8 cellular contexts compared by ENCODE assay signal in the genomic region with DNA sequence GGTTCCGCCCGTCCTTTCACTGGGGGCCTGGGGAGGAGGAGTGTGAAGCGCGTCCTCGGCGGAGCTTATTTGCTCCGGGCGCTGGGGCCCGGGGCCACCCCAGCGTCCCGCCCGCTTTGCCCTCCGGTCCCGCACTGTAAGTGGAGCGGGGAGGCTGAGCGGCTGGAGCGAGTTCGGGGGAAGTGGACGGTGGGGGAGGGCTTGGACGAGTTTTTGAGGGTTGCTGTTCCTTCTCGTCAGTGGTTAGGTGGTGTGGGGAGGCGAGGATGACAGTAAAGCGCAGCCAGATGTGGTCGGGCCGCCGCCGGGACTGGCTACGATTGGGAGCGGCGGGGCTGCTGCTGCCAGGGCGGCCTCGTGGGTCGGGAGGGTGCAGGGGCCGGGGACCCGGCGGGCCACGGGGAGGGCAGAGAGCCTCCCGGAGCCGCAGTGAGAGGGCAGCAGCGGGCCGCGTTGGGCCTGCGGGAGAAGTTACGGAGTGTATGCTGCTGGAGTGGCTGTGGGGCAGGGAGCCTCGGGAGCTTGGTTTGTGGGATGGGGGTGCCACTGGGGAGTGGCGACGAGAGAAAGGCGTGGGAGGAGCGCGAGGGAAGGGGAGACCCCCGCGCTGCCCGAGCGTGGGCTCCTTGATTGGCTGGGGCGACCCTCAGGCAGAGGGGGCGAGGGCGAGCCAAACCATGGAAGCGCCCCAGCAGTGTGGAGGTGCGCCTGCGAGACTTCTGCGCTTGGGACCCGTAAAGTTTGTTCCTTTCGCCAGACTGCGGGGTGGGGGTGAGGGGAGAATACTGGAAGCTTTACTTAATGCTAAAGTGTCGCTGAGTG. TPM values are rescaled to one million over a fixed set of nuclear protein-coding genes. Genes with fewer than 3 reads are reported as not detected.
DNase-seq lines count a peak whose midpoint lies in the region; ATAC-seq and TF ChIP-seq lines count a peak whose summit lies in the region.

No MANE protein-coding gene starts in this region.

- H3K36me3 ChIP-seq in ectodermal cell (ENCODE audit: control insufficient read depth, insufficient read depth, low read length) (peaks cover 4% of the 10 kb centered on the region), lung (ENCODE audit: control insufficient read depth in 2 of 2, insufficient read depth in 2 of 2, low read length in 2 of 2) (no peaks in the 10 kb centered on the region), upper lobe of right lung (no peaks in the 10 kb centered on the region)

- WGBS in ectodermal cell, 2 experiments: 0 to 1% methylated on average over 65 of the region's 65 CpGs
- 1% methylated on average over 62 to 65 of the region's 65 CpGs for WGBS in lung, 2 donors

- H3K9me3 ChIP-seq in ectodermal cell (ENCODE audit: control insufficient read depth, low read length) (no peaks in the 10 kb centered on the region), lung (ENCODE audit: control insufficient read depth in 2 of 2, insufficient read depth in 1 of 2, low read length in 1 of 2) (peaks cover 0 to 3% of the 10 kb centered on the region in 2 donors), upper lobe of right lung (no peaks in the 10 kb centered on the region)

- H3K4me3 Mint-ChIP-seq in T-helper 1 cell treated with Interleukin-12 subunit alpha and Interleukin-12 subunit beta and Interleukin-4 antibody, amounts not matched to agents 30 μg/mL and 1 μg/mL, for 36 hours: peak overlapping the region; percentile 18

- H3K9me3 Mint-ChIP-seq in T-helper 1 cell treated with Interleukin-12 subunit alpha and Interleukin-12 subunit beta and Interleukin-4 antibody, amounts not matched to agents 30 μg/mL and 1 μg/mL, for 36 hours: no peaks in the 10 kb centered on the region

- H3K27me3 Mint-ChIP-seq in T-helper 1 cell treated with Interleukin-12 subunit alpha and Interleukin-12 subunit beta and Interleukin-4 antibody, amounts not matched to agents 30 μg/mL and 1 μg/mL, for 36 hours (ENCODE audit: low read depth): peaks cover 67% of the 10 kb centered on the region

- intact Hi-C loops in upper lobe of right lung (cut with DNase I): no loop called here

- H3K4me1 ChIP-seq in ectodermal cell (ENCODE audit: control insufficient read depth, insufficient read depth, low read length) (peaks cover 12% of the 10 kb centered on the region), lung (ENCODE audit: control insufficient read depth in 2 of 2, insufficient read depth in 2 of 2, low read length in 2 of 2) (peaks cover 2% of the 10 kb centered on the region in 2 donors), upper lobe of right lung (no peaks in the 10 kb centered on the region)

- TF ChIP-seq CTCF in lung (IDR thresholded peaks at IDR 0.05; ENCODE audit: control extremely low read depth, extremely low read depth) (no peak), upper lobe of right lung (IDR thresholded peaks at IDR 0.05) (peak; percentile 43)

- no peak overlapping the region for H3K27ac Mint-ChIP-seq in T-helper 1 cell treated with Interleukin-12 subunit alpha and Interleukin-12 subunit beta and Interleukin-4 antibody, amounts not matched to agents 30 μg/mL and 1 μg/mL, for 36 hours

- H3K36me3 Mint-ChIP-seq in T-helper 1 cell treated with Interleukin-12 subunit alpha and Interleukin-12 subunit beta and Interleukin-4 antibody, amounts not matched to agents 30 μg/mL and 1 μg/mL, for 36 hours (ENCODE audit: low read depth): no peaks in the 10 kb centered on the region

- ATAC-seq in lung (ENCODE audit: insufficient read depth, low FRiP score) (peak; percentile 60), upper lobe of right lung (peak; percentile 74), HG02623 (IDR thresholded peaks at IDR 0.05; ENCODE audit: unreplicated experiment) (no peak)

- H3K27me3 ChIP-seq in ectodermal cell (ENCODE audit: control insufficient read depth, insufficient read depth, low read length, poor library complexity, severe bottlenecking) (no peaks in the 10 kb centered on the region), lung (ENCODE audit: control insufficient read depth, insufficient read depth) (no peaks in the 10 kb centered on the region), upper lobe of right lung (peaks cover 29% of the 10 kb centered on the region)

- DNase-seq in T-helper 1 cell (no peak), NCI-H774 (lab: John Stamatoyannopoulos, UW) (peak; percentile 29), lung (ENCODE audit: low spot score) (peak; percentile 48), upper lobe of right lung (peak; percentile 80)
- no peak for DNase-seq in effector CD4-positive, alpha-beta T cell

- H3K27ac ChIP-seq in ectodermal cell (ENCODE audit: insufficient read depth, low read depth, low read length, poor library complexity, severe bottlenecking): peak overlapping the region; percentile 95
- H3K27ac ChIP-seq in lung (ENCODE audit: low read depth in 1 of 2, low read length in 1 of 2): peak overlapping the region; percentile 95
- H3K27ac ChIP-seq in upper lobe of right lung: peak overlapping the region; percentile 94

- H3K4me1 Mint-ChIP-seq in T-helper 1 cell treated with Interleukin-12 subunit alpha and Interleukin-12 subunit beta and Interleukin-4 antibody, amounts not matched to agents 30 μg/mL and 1 μg/mL, for 36 hours (ENCODE audit: low read depth): peaks cover 4% of the 10 kb centered on the region

- H3K4me3 ChIP-seq in ectodermal cell (ENCODE audit: insufficient read depth, low read depth, low read length) (peak overlapping the region; percentile 96), lung (peak overlapping the region; percentile 75), upper lobe of right lung (peak overlapping the region; percentile 70)

RNA-seq across cellular contexts. Expression of a gene that starts 2.1 kb away (rescaled TPM):
- 259 TPM for polyA plus RNA-seq in ectodermal cell (2013, experiment 1 of 4)
- 264 TPM for polyA plus RNA-seq in ectodermal cell (2013, experiment 2 of 4)
- polyA plus RNA-seq in ectodermal cell (2013, experiment 3 of 4): 214 TPM
- polyA plus RNA-seq in ectodermal cell (2013, experiment 4 of 4): 240 TPM
- total RNA-seq in lung: 100 to 1,000 TPM in 1 of 2 donors, 10 to 100 TPM in 1; 72.8 to 421 TPM
- polyA plus RNA-seq in lung: 10 to 100 TPM; 32.5 to 71.3 TPM
- total RNA-seq in upper lobe of right lung: 104 TPM

Comparison
In these comparisons a context has a peak if more than half of its experiments do, and no peak if none do; other contexts are left out.
1. DNase-seq: peak in NCI-H774 (single experiment), lung (single experiment) and upper lobe of right lung (single experiment); none in T-helper 1 cell (0 of 5) and effector CD4-positive, alpha-beta T cell (single experiment).
2. Peak in every context shown above with its lines, with median percentiles within 50 percentile points of each other: H3K27ac ChIP-seq and H3K4me3 ChIP-seq.